In genomic region chr3:51099794-51100542, GRCh38 we compare ENCODE assay signal across 8 cellular contexts.
A peak's percentile ranks its signal among the peaks of the same experiment; 100 is the strongest.
DNase-seq lines count a peak whose midpoint lies in the region; ATAC-seq, FAIRE-seq and TF ChIP-seq lines count a peak whose summit lies in the region.

No MANE protein-coding gene starts in this region.

- BruUV-seq in Calu3 (replicated peaks; lab: Mats Ljungman, UMichigan) (no TSS peak), OCI-LY7 (replicated peaks; lab: Mats Ljungman, UMichigan) (no TSS peak)

- H3K4me3 Mint-ChIP-seq in Calu3 (ENCODE audit: low read depth, unreplicated experiment) = no peak overlapping the region

- H3K4me3 ChIP-seq in OCI-LY7 (ENCODE audit: low read depth, low read length, poor library complexity, severe bottlenecking) (no peak overlapping the region), mesendoderm (ENCODE audit: low read length) (no peak overlapping the region)

- ATAC-seq in HG02970 (IDR thresholded peaks at IDR 0.05; ENCODE audit: low FRiP score, unreplicated experiment) = no peak

- peaks cover 53% of the 10 kb centered on the region for H3K27me3 Mint-ChIP-seq in Calu3 (ENCODE audit: unreplicated experiment)

- H3K4ac ChIP-seq in mesendoderm (ENCODE audit: low read depth, low read length) = no peak overlapping the region

- no peaks in the 10 kb centered on the region for H3K27me3 ChIP-seq in mesendoderm (ENCODE audit: insufficient read depth, low read length, poor library complexity)

- H3K27ac ChIP-seq in OCI-LY7 (ENCODE audit: low read depth, low read length, poor library complexity, severe bottlenecking) (no peak overlapping the region), mesendoderm (ENCODE audit: low read depth, low read length) (no peak overlapping the region)

- H3K9ac ChIP-seq in mesendoderm (ENCODE audit: low read length) = no peak overlapping the region

- H3K9me3 Mint-ChIP-seq in Calu3 (ENCODE audit: low read depth, unreplicated experiment) = no peaks in the 10 kb centered on the region

- POLR2A ChIA-PET in OCI-LY7 (lab: Charles Lee) = no interaction called here

- no peaks in the 10 kb centered on the region for H4K20me1 ChIP-seq in OCI-LY7 (ENCODE audit: insufficient read depth, low read length)

- H2BK15ac ChIP-seq in mesendoderm (replicated peaks; ENCODE audit: low read depth) = no peak overlapping the region

- no CpG with 5 or more reads among the region's 3 CpGs for WGBS in mesendoderm (ENCODE audit: extremely low coverage, insufficient coverage, low lambda C conversion rate)

- no peaks in the 10 kb centered on the region for H3K36me3 Mint-ChIP-seq in Calu3 (ENCODE audit: insufficient read depth, unreplicated experiment)

- no peak overlapping the region for H2BK5ac ChIP-seq in mesendoderm (ENCODE audit: low read length)

- H3K4me1 ChIP-seq in OCI-LY7 (ENCODE audit: insufficient read depth, low read length, poor library complexity, severe bottlenecking) = no peaks in the 10 kb centered on the region
- no peaks in the 10 kb centered on the region for H3K4me1 ChIP-seq in mesendoderm (ENCODE audit: control insufficient read depth, low read depth, low read length)

- H3K9me2 ChIP-seq in OCI-LY7 (ENCODE audit: insufficient read depth, low read length) = no peaks in the 10 kb centered on the region

- H4K5ac ChIP-seq in mesendoderm (ENCODE audit: low read length) = no peak overlapping the region

- H3K79me2 ChIP-seq in OCI-LY7 (ENCODE audit: insufficient read depth, low read depth, low read length) (no peaks in the 10 kb centered on the region), mesendoderm (ENCODE audit: control insufficient read depth, insufficient read depth, low read length) (no peaks in the 10 kb centered on the region)

- DNase-seq in Calu3 (peak; percentile 74), H54 (ENCODE audit: insufficient read length, low spot score) (peak; percentile 62), OCI-LY7 (ENCODE audit: low spot score) (peak; percentile 11), dermis microvascular lymphatic vessel endothelial cell (ENCODE audit: low read depth in 2 of 2) (peak; percentile 29 to 61), mesendoderm (peak; percentile 74), NCI-H774 (lab: John Stamatoyannopoulos, UW) (no peak), NOMO-1 treated with DMSO at 0.1 percent for 48 hours (lab: John Stamatoyannopoulos, UW; ENCODE audit: unreplicated experiment) (no peak)

- no peak overlapping the region for H2AK5ac ChIP-seq in mesendoderm (ENCODE audit: low read length)

- H3K27ac Mint-ChIP-seq in Calu3 (ENCODE audit: unreplicated experiment) = no peak overlapping the region

- H3K18ac ChIP-seq in mesendoderm (ENCODE audit: low read length) = no peak overlapping the region

- H2BK120ac ChIP-seq in mesendoderm (ENCODE audit: low read depth, low read length) = no peak overlapping the region

- CTCF ChIA-PET in Calu3 (lab: Charles Lee) (interaction anchor here (0.7 to 1.4 kb wide), 9 partner anchors 10 to 483 kb away, joined by 3 to 36 read pairs (median 7); partner anchors contain the start of genes MANF and MAPKAPK3), OCI-LY7 (lab: Charles Lee; ENCODE audit: unreplicated experiment) (no interaction called here)

- FAIRE-seq in H54 (lab: Jason Lieb, UNC) = peak; percentile 94

- no peak overlapping the region for H3K56ac ChIP-seq in mesendoderm (ENCODE audit: low read length)

- no peak for TF ChIP-seq POLR2A in H54 (IDR thresholded peaks at IDR 0.05; ENCODE audit: low read depth, low read length)

- intact Hi-C loops in Calu3 (cut with micrococcal nuclease; ENCODE audit: unreplicated experiment) = loop anchor here (1.0 to 10.0 kb wide), 4 partner anchors 85 to 483 kb away; partner anchors contain the start of gene MAPKAPK3
- intact Hi-C loops in OCI-LY7 (cut with micrococcal nuclease; ENCODE audit: unreplicated experiment) = loop anchor here (10.0 kb wide), 1 partner anchor 275 kb away; no protein-coding TSS in a partner anchor

- H3K9me3 ChIP-seq in OCI-LY7 (ENCODE audit: low read length) = no peaks in the 10 kb centered on the region

- no peaks in the 10 kb centered on the region for H3K79me1 ChIP-seq in mesendoderm (ENCODE audit: low read length)

- H3K23ac ChIP-seq in mesendoderm (ENCODE audit: low read length) = no peak overlapping the region

- no peaks in the 10 kb centered on the region for H3K36me3 ChIP-seq in OCI-LY7 (ENCODE audit: insufficient read depth, low read length)
- no peaks in the 10 kb centered on the region for H3K36me3 ChIP-seq in mesendoderm (ENCODE audit: control insufficient read depth, insufficient read depth, low read length)

- no peak overlapping the region for H4K8ac ChIP-seq in mesendoderm (ENCODE audit: low read depth, low read length)

- TF ChIP-seq CTCF in Calu3 (IDR thresholded peaks at IDR 0.05; ENCODE audit: unreplicated experiment) (peak; percentile 54), OCI-LY7 (conservative IDR thresholded peaks at IDR 0.05; ENCODE audit: low read length) (peak; percentile 75)

- H3K4me2 ChIP-seq in OCI-LY7 (ENCODE audit: low read length) (no peak overlapping the region), mesendoderm (ENCODE audit: low read length) (no peak overlapping the region)

- no peaks in the 10 kb centered on the region for H3K4me1 Mint-ChIP-seq in Calu3 (ENCODE audit: low read depth, unreplicated experiment)

- H2AFZ ChIP-seq in OCI-LY7 (ENCODE audit: low read length) = no peak overlapping the region

Comparison
In these comparisons a context has a peak if more than half of its experiments do, and no peak if none do; other contexts are left out.
1. DNase-seq: peak in Calu3 (single experiment), H54 (single experiment), OCI-LY7 (single experiment), dermis microvascular lymphatic vessel endothelial cell (2 of 2) and mesendoderm (single experiment); none in NCI-H774 (single experiment) and NOMO-1 treated with DMSO at 0.1 percent for 48 hours (single experiment).